16 cellular contexts compared by ENCODE assay signal in genomic region chr12:75976113-75976512, GRCh38. TPM values are rescaled to one million over a fixed set of nuclear protein-coding genes. Genes with fewer than 3 reads are reported as not detected.
A peak's percentile ranks its signal among the peaks of the same experiment; 100 is the strongest.
DNase-seq lines count a peak whose midpoint lies in the region; ATAC-seq and TF ChIP-seq lines count a peak whose summit lies in the region.
"Had no signal": no experiment of that assay in that cellular context is flagged by ENCODE, and none has a peak within 500 bp of the region (broad histone marks: within the 10 kb centered on the region; RNA-seq: fewer than 3 reads in every experiment).

No MANE protein-coding gene starts in this region.

- H2AK5ac ChIP-seq in neuronal stem cell (ENCODE audit: low read depth, low read length), result no peak overlapping the region

- H3K18ac ChIP-seq in neuronal stem cell (ENCODE audit: low read length), result no peak overlapping the region

- H3K14ac ChIP-seq in neuronal stem cell (ENCODE audit: low read length), result no peak overlapping the region

- peak overlapping the region; percentile 28 for H2AFZ ChIP-seq in MM.1S (ENCODE audit: low read length)
- peak overlapping the region; percentile 38 for H2AFZ ChIP-seq in neuronal stem cell (ENCODE audit: low read length)
- H2AFZ ChIP-seq: GM23248 had no signal

- H3K79me1 ChIP-seq in neuronal stem cell (ENCODE audit: low read depth, low read length), result no peaks in the 10 kb centered on the region

- H3K36me3 Mint-ChIP-seq in T-helper 1 cell treated with Interleukin-12 subunit alpha and Interleukin-12 subunit beta and Interleukin-4 antibody, amounts not matched to agents 30 μg/mL and 1 μg/mL, for 36 hours (ENCODE audit: low read depth), result peaks cover 4% of the 10 kb centered on the region

- H2BK15ac ChIP-seq in neuronal stem cell (ENCODE audit: low read length), result no peak overlapping the region

- H3K9me3 ChIP-seq in MM.1S (replicated peaks; ENCODE audit: insufficient read depth, low read length) (no peaks in the 10 kb centered on the region), neuronal stem cell (replicated peaks in 1 of 2; ENCODE audit: control insufficient read depth in 2 of 2, insufficient read depth in 1 of 2, low read depth in 1 of 2, low read length in 2 of 2) (no peaks in the 10 kb centered on the region)
- H3K9me3 ChIP-seq: stomach had no signal

- H3F3A ChIP-seq in MM.1S (ENCODE audit: insufficient read depth, low read length), result peaks cover 17% of the 10 kb centered on the region

- no peak overlapping the region for H2BK120ac ChIP-seq in neuronal stem cell (ENCODE audit: low read depth, low read length)

- H3K9ac ChIP-seq in MM.1S (ENCODE audit: low read length), result no peak overlapping the region
- no peak overlapping the region for H3K9ac ChIP-seq in neuronal stem cell (ENCODE audit: low read depth, low read length, poor library complexity)
- H3K9ac ChIP-seq: GM23248, KMS-11 had no signal

- no peak overlapping the region for H2BK12ac ChIP-seq in neuronal stem cell (ENCODE audit: low read length)

- no peak overlapping the region for H4K8ac ChIP-seq in neuronal stem cell (ENCODE audit: low read depth, low read length)

- H3K36me3 ChIP-seq in MM.1S (replicated peaks; ENCODE audit: insufficient read depth, low read length) (no peaks in the 10 kb centered on the region), brain microvascular endothelial cell (replicated peaks) (no peaks in the 10 kb centered on the region), neuronal stem cell (replicated peaks in 1 of 2; ENCODE audit: control insufficient read depth in 2 of 2, insufficient read depth in 2 of 2, low read length in 2 of 2) (no peaks in the 10 kb centered on the region)
- H3K36me3 ChIP-seq: stomach had no signal

- no peak overlapping the region for H3K4me3 Mint-ChIP-seq in T-helper 1 cell treated with Interleukin-12 subunit alpha and Interleukin-12 subunit beta and Interleukin-4 antibody, amounts not matched to agents 30 μg/mL and 1 μg/mL, for 36 hours
- H3K4me3 Mint-ChIP-seq: activated CD4-positive, alpha-beta T cell treated with anti-CD3 and anti-CD28 coated beads, Interleukin-2, amount 10 ng/mL, durations not matched to agents 7 days and 5 days; activated naive CD4-positive, alpha-beta T cell treated with anti-CD3 and anti-CD28 coated beads for 36 hours had no signal

- H3K4me3 ChIP-seq in MM.1S (ENCODE audit: low read length), result no peak overlapping the region
- no peak overlapping the region for H3K4me3 ChIP-seq in brain microvascular endothelial cell (ENCODE audit: low read depth, low read length)
- no peak overlapping the region for H3K4me3 ChIP-seq in neuronal stem cell (ENCODE audit: low read length in 2 of 2)
- H3K4me3 ChIP-seq: GM23248, stomach had no signal

- no CpG with 5 or more reads among the region's 3 CpGs for WGBS in neuronal stem cell (ENCODE audit: extremely low coverage in 2 of 2, insufficient read length in 2 of 2, insufficient replicate concordance in 1 of 2), 2 donors

- no peak for DNase-seq in T-helper 1 cell
- no peak for DNase-seq in MM.1S
- DNase-seq in brain microvascular endothelial cell, result no peak
- DNase-seq in neuronal stem cell (ENCODE audit: low spot score), result no peak
- DNase-seq in DMS114 treated with DMSO at 0.1 percent for 48 hours (lab: John Stamatoyannopoulos, UW; ENCODE audit: unreplicated experiment), result no peak
- DNase-seq in ureter (ENCODE audit: low spot score), result no peak
- DNase-seq: 8988T; activated CD4-positive, alpha-beta T cell treated with anti-CD3 and anti-CD28 coated beads, Interleukin-2, amount 10 ng/mL, durations not matched to agents 7 days and 5 days; activated naive CD4-positive, alpha-beta T cell treated with anti-CD3 and anti-CD28 coated beads for 36 hours; GM23248; NCI-H1417 treated with DMSO at 0.1 percent for 48 hours; NCI-H446 treated with DMSO at 0.1 percent for 48 hours; stomach had no signal

- no peak for ATAC-seq in HG03342 (IDR thresholded peaks at IDR 0.05; ENCODE audit: unreplicated experiment)

- peaks cover 5% of the 10 kb centered on the region for H3K9me3 Mint-ChIP-seq in T-helper 1 cell treated with Interleukin-12 subunit alpha and Interleukin-12 subunit beta and Interleukin-4 antibody, amounts not matched to agents 30 μg/mL and 1 μg/mL, for 36 hours

- peak overlapping the region; percentile 62 for H3K27ac Mint-ChIP-seq in T-helper 1 cell treated with Interleukin-12 subunit alpha and Interleukin-12 subunit beta and Interleukin-4 antibody, amounts not matched to agents 30 μg/mL and 1 μg/mL, for 36 hours
- H3K27ac Mint-ChIP-seq: activated CD4-positive, alpha-beta T cell treated with anti-CD3 and anti-CD28 coated beads, Interleukin-2, amount 10 ng/mL, durations not matched to agents 7 days and 5 days; activated naive CD4-positive, alpha-beta T cell treated with anti-CD3 and anti-CD28 coated beads for 36 hours had no signal

- no peak overlapping the region for H3K4ac ChIP-seq in neuronal stem cell (ENCODE audit: low read length)

- H3K4me1 ChIP-seq in MM.1S (ENCODE audit: low read length) (peaks cover 52% of the 10 kb centered on the region), neuronal stem cell (ENCODE audit: control insufficient read depth in 2 of 2, insufficient read depth in 1 of 2, low read depth in 1 of 2, low read length in 2 of 2) (peaks cover 14 to 25% of the 10 kb centered on the region in 2 donors)

- H3K79me2 ChIP-seq in MM.1S (ENCODE audit: low read length), result no peaks in the 10 kb centered on the region

- TF ChIP-seq CTCF in MM.1S (IDR thresholded peaks at IDR 0.05; ENCODE audit: low read length) (no peak), brain microvascular endothelial cell (IDR thresholded peaks at IDR 0.05; ENCODE audit: low read depth, low read length, missing control alignments) (no peak)

- H3K27me3 ChIP-seq in MM.1S (replicated peaks; ENCODE audit: insufficient read depth, low read length) (no peaks in the 10 kb centered on the region), brain microvascular endothelial cell (replicated peaks) (no peaks in the 10 kb centered on the region), neuronal stem cell (ENCODE audit: control insufficient read depth in 3 of 3, insufficient read depth in 3 of 3, low read depth in 1 of 3, low read length in 3 of 3) (no peaks in the 10 kb centered on the region)
- H3K27me3 ChIP-seq: stomach had no signal

- no peak overlapping the region for H3K23ac ChIP-seq in neuronal stem cell (ENCODE audit: low read depth, low read length, poor library complexity)

- peaks cover 42% of the 10 kb centered on the region for H3K4me1 Mint-ChIP-seq in T-helper 1 cell treated with Interleukin-12 subunit alpha and Interleukin-12 subunit beta and Interleukin-4 antibody, amounts not matched to agents 30 μg/mL and 1 μg/mL, for 36 hours (ENCODE audit: low read depth)

- H4K91ac ChIP-seq in neuronal stem cell (ENCODE audit: low read depth, low read length, poor library complexity), result no peak overlapping the region

- 0 out of 2 replicates have a peak overlapping the region, but pooled peaks have one; percentile 5 for H3K4me2 ChIP-seq in MM.1S (ENCODE audit: low read depth, low read length)
- H3K4me2 ChIP-seq in neuronal stem cell (ENCODE audit: insufficient read depth, low read length, poor library complexity, severe bottlenecking), result no peak overlapping the region
- H3K4me2 ChIP-seq: KMS-11 had no signal

- H4K20me1 ChIP-seq in MM.1S (ENCODE audit: insufficient read depth, low read length), result no peaks in the 10 kb centered on the region

- no peaks in the 10 kb centered on the region for H3K9me2 ChIP-seq in MM.1S (replicated peaks; ENCODE audit: insufficient read depth, low read length)

- no peak overlapping the region for H2BK5ac ChIP-seq in neuronal stem cell (ENCODE audit: low read length)

- no peaks in the 10 kb centered on the region for H3K27me3 Mint-ChIP-seq in T-helper 1 cell treated with Interleukin-12 subunit alpha and Interleukin-12 subunit beta and Interleukin-4 antibody, amounts not matched to agents 30 μg/mL and 1 μg/mL, for 36 hours (ENCODE audit: low read depth)
- H3K27me3 Mint-ChIP-seq: activated CD4-positive, alpha-beta T cell treated with anti-CD3 and anti-CD28 coated beads, Interleukin-2, amount 10 ng/mL, durations not matched to agents 7 days and 5 days had no signal

- peak overlapping the region; percentile 25; the same call in 1 of the 2 replicates for H3K27ac ChIP-seq in MM.1S (ENCODE audit: low read length)
- peak overlapping the region; percentile 97 for H3K27ac ChIP-seq in brain microvascular endothelial cell
- H3K27ac ChIP-seq in neuronal stem cell (replicated peaks; ENCODE audit: low read length), result no peak overlapping the region
- H3K27ac ChIP-seq: KMS-11 had no signal

- in situ Hi-C loops in brain microvascular endothelial cell (cut with HindIII; ENCODE audit: low pct_ligation_motif_present, low sequenced_read_pairs), result no loop called here

RNA-seq across cellular contexts. Expression of gene PHLDA1, which starts 55.5 kb away (rescaled TPM):
- polyA plus RNA-seq in neuronal stem cell (2013, experiment 1 of 2), result 0.73 TPM
- polyA plus RNA-seq in neuronal stem cell (2013, experiment 2 of 2), result 0.76 TPM
- total RNA-seq in ureter, result 10.7 TPM
